16 cellular contexts compared by ENCODE assay signal in the genomic region with DNA sequence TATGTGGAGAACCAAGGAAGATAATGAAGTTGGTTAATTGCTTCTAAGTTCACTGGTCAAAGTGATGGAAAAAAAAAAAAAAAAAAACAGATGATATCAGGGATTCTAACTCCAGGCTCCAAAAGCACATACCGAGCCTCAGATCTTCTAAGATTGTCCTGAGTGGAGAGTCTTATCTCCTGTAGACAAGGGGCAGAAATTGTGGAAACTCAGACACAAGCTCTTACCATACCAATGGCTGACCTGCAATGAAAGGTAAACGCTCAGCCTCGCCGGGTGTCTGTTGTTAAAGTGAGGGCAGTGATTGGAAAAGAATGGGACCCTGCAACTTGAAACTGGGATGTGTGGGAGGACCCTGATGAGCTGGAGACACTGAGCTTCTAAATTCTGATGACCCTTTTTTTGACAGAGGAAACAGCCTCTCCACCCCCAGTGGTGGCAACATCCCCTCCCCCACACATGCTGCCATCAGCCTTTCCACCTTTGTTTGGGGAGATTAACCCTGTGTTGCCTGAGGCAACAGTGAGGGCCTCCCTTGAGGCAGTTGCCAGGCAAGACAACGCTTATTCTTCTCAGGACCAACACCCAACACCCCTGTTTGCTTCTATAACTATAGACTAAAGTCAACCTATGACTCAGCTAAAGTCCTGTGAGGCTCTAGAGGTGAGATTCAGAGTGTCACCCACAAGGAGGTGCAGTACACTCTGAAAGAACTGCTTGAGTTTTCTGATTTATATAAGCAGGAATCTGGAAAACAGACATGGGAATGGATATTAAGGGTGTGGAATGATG.
A peak's percentile ranks its signal among the peaks of the same experiment; 100 is the strongest.
DNase-seq lines count a peak whose midpoint lies in the region; ATAC-seq and TF ChIP-seq lines count a peak whose summit lies in the region.
"Had no signal": no experiment of that assay in that cellular context is flagged by ENCODE, and none has a peak within 500 bp of the region (broad histone marks: within the 10 kb centered on the region; RNA-seq: fewer than 3 reads in every experiment).

No MANE protein-coding gene starts in this region.

- CTCF ChIA-PET in AG04450 (lab: Charles Lee): no interaction called here

- peaks cover 2% of the 10 kb centered on the region; the same call in 1 of the 2 replicates for H3K27me3 Mint-ChIP-seq in HFFc6 (ENCODE audit: insufficient read depth)

- peak overlapping the region; percentile 98 for H3K27ac Mint-ChIP-seq in HFFc6
- H3K27ac Mint-ChIP-seq: T-helper 1 cell treated with Interleukin-12 subunit alpha and Interleukin-12 subunit beta and Interleukin-4 antibody, amounts not matched to agents 30 μg/mL and 1 μg/mL, for 36 hours had no signal

- H3K4me3 ChIP-seq in AG04450 (ENCODE audit: low read depth, low read length) (no peak overlapping the region), iPS DF 6.9 (ENCODE audit: low read length) (no peak overlapping the region)

- H3K4me1 Mint-ChIP-seq in HFFc6 (ENCODE audit: low read depth): peaks cover 65% of the 10 kb centered on the region

- no peaks in the 10 kb centered on the region for H3K9me3 Mint-ChIP-seq in HFFc6

- no CpG with 5 or more reads among the region's 5 CpGs for WGBS in iPS DF 6.9 (ENCODE audit: insufficient coverage, insufficient read length)

- TF ChIP-seq CTCF in AG04450 (IDR thresholded peaks at IDR 0.05; ENCODE audit: low read depth, low read length): peak; percentile 34
- TF ChIP-seq CTCF in HFFc6 (IDR thresholded peaks at IDR 0.05): peak; percentile 69

- H3K9me3 ChIP-seq in AG04450 (ENCODE audit: control insufficient read depth, insufficient read depth, low read length): no peaks in the 10 kb centered on the region
- H3K9me3 ChIP-seq in iPS DF 6.9 (ENCODE audit: control insufficient read depth, insufficient read depth, low read length): no peaks in the 10 kb centered on the region

- H3K27ac ChIP-seq in AG04450 (ENCODE audit: low read depth, low read length) (no peak overlapping the region), iPS DF 6.9 (ENCODE audit: low read length) (no peak overlapping the region)
- H3K27ac ChIP-seq: epithelial cell of prostate had no signal

- no peaks in the 10 kb centered on the region for H3K36me3 ChIP-seq in iPS DF 6.9 (ENCODE audit: control insufficient read depth, insufficient read depth, low read length)

- DNase-seq in AG04450 (ENCODE audit: low read depth, low spot score) (no peak), HFFc6 (peak; percentile 69), astrocyte of the hippocampus (ENCODE audit: low read depth, low spot score) (peak; percentile 25), iPS DF 6.9 (ENCODE audit: low read depth, low spot score) (peak; percentile 11), NCI-H1048 (lab: John Stamatoyannopoulos, UW) (no peak)
- DNase-seq: activated CD4-positive, alpha-beta T cell treated with anti-CD3 and anti-CD28 coated beads, Interleukin-2, amount 50 U/mL, for 4 hours; caudate nucleus; DND-41; Karpas-422; OCI-M1; stimulated activated naive CD8-positive, alpha-beta T cell treated with anti-CD3 and anti-CD28 coated beads, Interleukin-15, Interleukin-2, amounts not matched to agents 100 U/mL and 50 U/mL, for 24 hours had no signal

- ATAC-seq in GM21515 (IDR thresholded peaks at IDR 0.05; ENCODE audit: unreplicated experiment) (no peak), GM19463 (IDR thresholded peaks at IDR 0.05; ENCODE audit: unreplicated experiment) (no peak), GM19351 (IDR thresholded peaks at IDR 0.05; ENCODE audit: unreplicated experiment) (no peak)
- ATAC-seq: stimulated activated naive CD8-positive, alpha-beta T cell treated with anti-CD3 and anti-CD28 coated beads, Interleukin-15, Interleukin-2, amounts not matched to agents 100 U/mL and 50 U/mL, for 24 hours had no signal

- H3K36me3 Mint-ChIP-seq in HFFc6 (ENCODE audit: low read depth): 0 out of 2 replicates have a peak, but pooled peaks cover 9% of the 10 kb centered on the region

- H3K27me3 ChIP-seq in AG04450 (ENCODE audit: control insufficient read depth, insufficient read depth, low read length) (no peaks in the 10 kb centered on the region), iPS DF 6.9 (ENCODE audit: control insufficient read depth, insufficient read depth, low read length) (no peaks in the 10 kb centered on the region)

- no peak overlapping the region for H3K4me3 Mint-ChIP-seq in HFFc6
- H3K4me3 Mint-ChIP-seq: T-helper 1 cell treated with Interleukin-12 subunit alpha and Interleukin-12 subunit beta and Interleukin-4 antibody, amounts not matched to agents 30 μg/mL and 1 μg/mL, for 36 hours had no signal

- H3K4me1 ChIP-seq in iPS DF 6.9 (ENCODE audit: control insufficient read depth, insufficient read depth, low read length): no peaks in the 10 kb centered on the region

- POLR2A ChIA-PET in AG04450 (lab: Yijun Ruan, JAX): no interaction called here

Comparison
In these comparisons a context has a peak if more than half of its experiments do, and no peak if none do; other contexts are left out.
1. DNase-seq: peak in HFFc6 (single experiment), astrocyte of the hippocampus (single experiment) and iPS DF 6.9 (single experiment); none in AG04450 (single experiment) and NCI-H1048 (single experiment).